In the genomic region with DNA sequence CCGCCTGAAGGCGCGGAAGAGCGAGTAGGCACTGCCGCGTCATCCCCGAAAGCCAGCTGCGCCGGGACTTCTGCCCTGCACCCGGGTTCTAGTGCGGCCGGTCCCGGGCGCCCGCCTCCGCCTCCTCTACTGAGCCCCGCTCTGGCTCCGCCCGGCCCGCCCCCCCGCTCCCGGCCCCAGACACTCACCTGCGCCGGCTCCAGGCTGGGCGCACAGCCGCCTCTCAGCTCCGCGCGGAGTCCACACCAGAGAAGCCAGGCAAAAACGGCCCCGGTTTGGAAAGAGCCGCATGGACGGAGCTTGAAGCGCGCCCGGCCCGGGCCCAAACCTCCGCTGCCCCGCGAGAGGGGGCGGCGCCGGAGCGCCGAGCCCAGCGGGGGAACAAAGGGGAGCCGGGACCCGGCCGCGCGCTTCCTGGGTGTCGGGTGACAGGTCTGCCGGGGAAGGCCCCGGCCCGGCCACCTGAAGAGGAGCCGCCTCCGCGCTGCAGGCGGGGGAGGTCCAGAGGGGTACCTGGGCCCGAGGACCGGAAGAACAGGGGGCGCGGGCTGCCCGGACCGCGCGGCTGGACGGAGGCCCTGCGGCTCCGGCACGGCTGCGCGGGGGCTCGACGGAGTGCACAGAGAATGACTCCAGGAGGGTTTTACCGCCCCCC, we compare ENCODE assay signal across 8 cellular contexts.
A peak's percentile ranks its signal among the peaks of the same experiment; 100 is the strongest.
DNase-seq lines count a peak whose midpoint lies in the region; ATAC-seq, FAIRE-seq and TF ChIP-seq lines count a peak whose summit lies in the region.

No MANE protein-coding gene starts in this region.

- ATAC-seq in HG03108 (IDR thresholded peaks at IDR 0.05; ENCODE audit: unreplicated experiment), result peak; percentile 24

- peak overlapping the region; percentile 53; the same call in 1 of the 2 replicates for H4K8ac ChIP-seq in H1 (ENCODE audit: extremely low read depth, insufficient read depth, low read length)

- DNase-seq in NCI-H748 (lab: John Stamatoyannopoulos, UW; ENCODE audit: unreplicated experiment) (peak; percentile 81), NCI-H748 treated with DMSO at 0.1 percent for 48 hours (lab: John Stamatoyannopoulos, UW) (no peak), RWPE1 (ENCODE audit: low spot score) (peak; percentile 85), H1 (ENCODE audit: low read depth in 1 of 2, low spot score in 2 of 2) (peak in 1 of 2 experiments; percentile 90), amygdala (lab: John Stamatoyannopoulos, UW) (no peak), substantia nigra (lab: John Stamatoyannopoulos, UW) (no peak)

- FAIRE-seq in H1 (lab: Jason Lieb, UNC), result no peak

- H3K56ac ChIP-seq in H1 (replicated peaks; ENCODE audit: insufficient read length, low read depth, low read length), result no peak overlapping the region

- H3K79me2 ChIP-seq in H1 (ENCODE audit: control insufficient read depth in 1 of 2, insufficient read depth in 2 of 2, low read length in 2 of 2), result peaks cover 0 to 8% of the 10 kb centered on the region in 2 experiments; a peak in 1 of 4 replicates

- H2BK12ac ChIP-seq in H1 (ENCODE audit: low read depth, low read length), result no peak overlapping the region

- peaks cover 12 to 58% (median 43%) of the 10 kb centered on the region in 4 experiments for H3K4me1 ChIP-seq in H1 (replicated peaks in 1 of 4; ENCODE audit: control insufficient read depth in 3 of 4, insufficient read depth in 4 of 4, low read length in 3 of 4)
- H3K4me1 ChIP-seq in neutrophil (ENCODE audit: control insufficient read depth in 1 of 2, insufficient read depth in 1 of 2, low read depth in 1 of 2, low read length in 1 of 2), result peaks cover 54 to 57% of the 10 kb centered on the region in 2 experiments

- POLR2A ChIA-PET in RWPE1 (lab: Yijun Ruan, JAX; ENCODE audit: low non-redundant PET), result interaction anchor here (0.6 kb wide), 1 partner anchor 550 kb away, joined by 3 read pairs; no protein-coding TSS in a partner anchor
- POLR2A ChIA-PET in H1 (lab: Charles Lee; ENCODE audit: partially characterized antibody), result interaction anchor here (0.6 to 5.9 kb wide), 12 partner anchors 9 to 300 kb away, joined by 3 to 33 read pairs (median 4); no protein-coding TSS in a partner anchor

- no peak overlapping the region for H2BK15ac ChIP-seq in H1 (ENCODE audit: low read length)

- H3K4ac ChIP-seq in H1 (replicated peaks; ENCODE audit: insufficient read length, low read depth, low read length), result no peak overlapping the region

- peaks cover 26% of the 10 kb centered on the region for H3K23me2 ChIP-seq in H1 (ENCODE audit: low read depth, low read length)

- no peak for TF ChIP-seq POLR2A in H1 (IDR thresholded peaks at IDR 0.05; ENCODE audit: control extremely low read depth in 1 of 2, low read depth in 2 of 2, low read length in 2 of 2)

- H4K20me1 ChIP-seq in H1 (replicated peaks in 1 of 2; ENCODE audit: control insufficient read depth in 1 of 2, insufficient read depth in 2 of 2, low read length in 2 of 2), result peaks cover 16 to 28% of the 10 kb centered on the region in 2 experiments

- TF ChIP-seq CTCF in RWPE1 (conservative IDR thresholded peaks at IDR 0.05; ENCODE audit: low read depth), result no peak
- TF ChIP-seq CTCF in H1 (IDR thresholded peaks at IDR 0.05; ENCODE audit: control extremely low read depth in 1 of 3, insufficient read depth in 1 of 3, low read depth in 1 of 3, low read length in 3 of 3), result no peak
- TF ChIP-seq CTCF in neutrophil (IDR thresholded peaks at IDR 0.05), result no peak

- no peak overlapping the region for H2AK5ac ChIP-seq in H1 (ENCODE audit: low read depth, low read length)

- H3K9me3 ChIP-seq in H1 (ENCODE audit: insufficient read depth in 2 of 2, low read depth in 1 of 2, low read length in 1 of 2) (no peaks in the 10 kb centered on the region), neutrophil (no peaks in the 10 kb centered on the region)

- H4K91ac ChIP-seq in H1 (replicated peaks; ENCODE audit: insufficient read length, low read length), result peak overlapping the region; percentile 87

- H3K27ac ChIP-seq in RWPE1 (peak overlapping the region; percentile 81), H1 (ENCODE audit: low read depth, low read length) (no peak overlapping the region), neutrophil (no peak overlapping the region), substantia nigra (ENCODE audit: low read depth, low read length, poor library complexity, severe bottlenecking) (no peak overlapping the region)

- CTCF ChIA-PET in RWPE1 (lab: Yijun Ruan, JAX) (interaction anchor here (0.9 kb wide), 1 partner anchor 45 kb away, joined by 4 read pairs; no protein-coding TSS in a partner anchor), H1 (lab: Charles Lee; ENCODE audit: partially characterized antibody) (interaction anchor here (1.0 to 8.1 kb wide), 4 partner anchors 26 to 50 kb away, joined by 3 to 45 read pairs (median 4); no protein-coding TSS in a partner anchor)

- no peak overlapping the region for H2BK20ac ChIP-seq in H1 (ENCODE audit: low read length)

- H3K36me3 ChIP-seq in H1 (ENCODE audit: control insufficient read depth in 2 of 4, insufficient read depth in 4 of 4, low read length in 3 of 4) (peaks cover 0 to 8% (median 0%) of the 10 kb centered on the region in 4 experiments; a peak in 2 of 8 replicates), neutrophil (no peaks in the 10 kb centered on the region)

- H2BK5ac ChIP-seq in H1 (ENCODE audit: low read depth, low read length), result peak overlapping the region; percentile 71; the same call in 1 of the 2 replicates

- H2AFZ ChIP-seq in H1 (ENCODE audit: low read length), result no peak overlapping the region

- H3K27me3 ChIP-seq in H1 (replicated peaks in 1 of 4; ENCODE audit: control insufficient read depth in 3 of 4, extremely low read depth in 1 of 4, insufficient read depth in 3 of 4, low read length in 3 of 4) (peaks cover 49 to 78% (median 73%) of the 10 kb centered on the region in 4 experiments), neutrophil (peaks cover 100% of the 10 kb centered on the region)

- peak overlapping the region; percentile 82 to 99 for H3K4me2 ChIP-seq in H1 (ENCODE audit: insufficient read depth in 1 of 2, low read depth in 2 of 2, low read length in 2 of 2)

- H3K4me3 ChIP-seq in H1 (ENCODE audit: extremely low read depth in 1 of 4, insufficient read depth in 2 of 4, low read depth in 3 of 4, low read length in 4 of 4) (peak overlapping the region; percentile 55 to 76 (median 60)), neutrophil (ENCODE audit: low read depth in 1 of 2, low read length in 1 of 2) (peak overlapping the region; percentile 68 to 69)

- TF ChIP-seq EP300 in H1 (IDR thresholded peaks at IDR 0.05; ENCODE audit: borderline replicate concordance in 1 of 2, low read depth in 2 of 2, low read length in 2 of 2), result no peak

- peak overlapping the region; percentile 70 for H4K5ac ChIP-seq in H1 (ENCODE audit: insufficient read length, low read depth, low read length)

- H3K23ac ChIP-seq in H1 (ENCODE audit: insufficient read length), result no peak overlapping the region

- TF ChIP-seq RAD21 in H1 (IDR thresholded peaks at IDR 0.05 in 1 of 2, conservative IDR thresholded peaks at IDR 0.05 in 1 of 2; ENCODE audit: low read depth in 2 of 2, low read length in 2 of 2), result no peak

- H3K79me1 ChIP-seq in H1 (ENCODE audit: low read depth, low read length), result peaks cover 3% of the 10 kb centered on the region; the same call in 1 of the 2 replicates

- WGBS in H1 (ENCODE audit: extremely low coverage in 1 of 2, insufficient coverage in 1 of 2, insufficient read length in 1 of 2, insufficient replicate concordance in 2 of 2, low coverage in 1 of 2, low lambda C conversion rate in 2 of 2, missing lambda C conversion rate in 1 of 2), 2 experiments, result 0% methylated on average over 16 of the region's 76 CpGs; no CpG with 5 or more reads in 1 of the 2 experiments

- H3K14ac ChIP-seq in H1 (ENCODE audit: insufficient read length), result no peak overlapping the region

- H3K18ac ChIP-seq in H1 (ENCODE audit: extremely low read depth, low read length), result peak overlapping the region; percentile 83

- peak overlapping the region in 1 of 4 experiments; percentile 39; a peak in 3 of 7 replicates for H3K9ac ChIP-seq in H1 (replicated peaks in 1 of 4; ENCODE audit: extremely low read depth in 1 of 4, low read depth in 3 of 4, low read length in 3 of 4)

- no peak overlapping the region for H2BK120ac ChIP-seq in H1 (replicated peaks; ENCODE audit: low read depth, low read length)

TF ChIP-seq in H1, 55 proteins besides CTCF, POLR2A, EP300 and RAD21 (continues in another document):
- TF ChIP-seq SIN3A (conservative IDR thresholded peaks at IDR 0.05 in 1 of 2, IDR thresholded peaks at IDR 0.05 in 1 of 2; ENCODE audit: low read depth in 1 of 2, low read length in 2 of 2) (peak in 1 of 2 experiments; percentile 83; a peak in 2 of 4 replicates), TAF7 (optimal IDR thresholded peaks at IDR 0.05; ENCODE audit: borderline replicate concordance, low read depth, low read length) (peak; percentile 31), CEBPB (IDR thresholded peaks at IDR 0.05; ENCODE audit: low read depth, low read length) (no peak), HDAC2 (IDR thresholded peaks at IDR 0.05; ENCODE audit: borderline replicate concordance in 1 of 2, low read depth in 2 of 2, low read length in 2 of 2) (no peak; a peak in 1 of 4 replicates)
- TF ChIP-seq, protein P1, sequence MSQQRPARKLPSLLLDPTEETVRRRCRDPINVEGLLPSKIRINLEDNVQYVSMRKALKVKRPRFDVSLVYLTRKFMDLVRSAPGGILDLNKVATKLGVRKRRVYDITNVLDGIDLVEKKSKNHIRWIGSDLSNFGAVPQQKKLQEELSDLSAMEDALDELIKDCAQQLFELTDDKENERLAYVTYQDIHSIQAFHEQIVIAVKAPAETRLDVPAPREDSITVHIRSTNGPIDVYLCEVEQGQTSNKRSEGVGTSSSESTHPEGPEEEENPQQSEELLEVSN (IDR thresholded peaks at IDR 0.05), result 0 out of 2 replicates have a peak, but pooled peaks have one; percentile 2

Comparison
In these comparisons a context has a peak if more than half of its experiments do, and no peak if none do; other contexts are left out.
1. DNase-seq: peak in NCI-H748 (single experiment) and RWPE1 (single experiment); none in NCI-H748 treated with DMSO at 0.1 percent for 48 hours (single experiment), amygdala (0 of 56) and substantia nigra (0 of 49).